1 cellular context compared by ENCODE assay signal in the genomic region with DNA sequence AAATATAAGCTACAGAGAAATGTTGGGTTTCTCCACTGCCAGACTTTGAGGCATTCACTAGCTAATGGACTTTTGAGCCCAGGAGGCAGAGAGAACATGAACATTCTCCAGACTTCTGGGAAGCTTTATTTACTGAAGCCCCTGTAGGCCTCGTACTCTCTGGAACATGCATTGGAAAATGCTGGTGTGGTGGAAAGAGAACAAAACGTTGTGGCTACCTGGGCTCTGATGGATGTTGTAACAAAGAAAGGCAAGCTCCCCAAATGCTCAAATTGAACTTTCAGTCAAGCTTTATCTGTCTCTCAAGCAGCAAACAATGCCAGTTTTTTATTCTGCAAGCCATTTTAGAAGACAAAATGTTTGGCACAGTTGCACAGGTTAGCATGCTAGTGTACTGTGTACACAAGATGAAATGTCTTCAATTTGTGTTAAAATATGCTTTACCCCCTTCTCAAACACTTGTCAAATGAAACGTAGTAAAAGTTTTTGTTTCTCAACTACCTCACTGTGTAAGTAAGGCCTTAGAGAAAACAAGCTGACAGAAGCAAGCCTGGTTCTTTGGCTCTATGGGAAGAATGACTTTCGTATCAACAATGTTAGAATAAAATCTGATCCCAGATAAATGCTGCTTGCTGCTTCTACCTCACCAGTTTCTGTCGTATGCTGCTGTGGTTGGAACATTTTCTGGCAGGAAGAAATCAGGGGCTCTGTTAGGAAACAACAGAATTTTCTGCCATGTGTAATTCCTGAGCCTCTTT.
A peak's percentile ranks its signal among the peaks of the same experiment; 100 is the strongest.
TF ChIP-seq lines count a peak whose summit lies in the region.

No MANE protein-coding gene starts in this region.

TF ChIP-seq in GM12878, 131 proteins besides CTCF, POLR2A, EP300 and RAD21 (continued from another document):
- TF ChIP-seq, protein P1, sequence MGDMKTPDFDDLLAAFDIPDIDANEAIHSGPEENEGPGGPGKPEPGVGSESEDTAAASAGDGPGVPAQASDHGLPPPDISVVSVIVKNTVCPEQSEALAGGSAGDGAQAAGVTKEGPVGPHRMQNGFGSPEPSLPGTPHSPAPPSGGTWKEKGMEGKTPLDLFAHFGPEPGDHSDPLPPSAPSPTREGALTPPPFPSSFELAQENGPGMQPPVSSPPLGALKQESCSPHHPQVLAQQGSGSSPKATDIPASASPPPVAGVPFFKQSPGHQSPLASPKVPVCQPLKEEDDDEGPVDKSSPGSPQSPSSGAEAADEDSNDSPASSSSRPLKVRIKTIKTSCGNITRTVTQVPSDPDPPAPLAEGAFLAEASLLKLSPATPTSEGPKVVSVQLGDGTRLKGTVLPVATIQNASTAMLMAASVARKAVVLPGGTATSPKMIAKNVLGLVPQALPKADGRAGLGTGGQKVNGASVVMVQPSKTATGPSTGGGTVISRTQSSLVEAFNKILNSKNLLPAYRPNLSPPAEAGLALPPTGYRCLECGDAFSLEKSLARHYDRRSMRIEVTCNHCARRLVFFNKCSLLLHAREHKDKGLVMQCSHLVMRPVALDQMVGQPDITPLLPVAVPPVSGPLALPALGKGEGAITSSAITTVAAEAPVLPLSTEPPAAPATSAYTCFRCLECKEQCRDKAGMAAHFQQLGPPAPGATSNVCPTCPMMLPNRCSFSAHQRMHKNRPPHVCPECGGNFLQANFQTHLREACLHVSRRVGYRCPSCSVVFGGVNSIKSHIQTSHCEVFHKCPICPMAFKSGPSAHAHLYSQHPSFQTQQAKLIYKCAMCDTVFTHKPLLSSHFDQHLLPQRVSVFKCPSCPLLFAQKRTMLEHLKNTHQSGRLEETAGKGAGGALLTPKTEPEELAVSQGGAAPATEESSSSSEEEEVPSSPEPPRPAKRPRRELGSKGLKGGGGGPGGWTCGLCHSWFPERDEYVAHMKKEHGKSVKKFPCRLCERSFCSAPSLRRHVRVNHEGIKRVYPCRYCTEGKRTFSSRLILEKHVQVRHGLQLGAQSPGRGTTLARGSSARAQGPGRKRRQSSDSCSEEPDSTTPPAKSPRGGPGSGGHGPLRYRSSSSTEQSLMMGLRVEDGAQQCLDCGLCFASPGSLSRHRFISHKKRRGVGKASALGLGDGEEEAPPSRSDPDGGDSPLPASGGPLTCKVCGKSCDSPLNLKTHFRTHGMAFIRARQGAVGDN (IDR thresholded peaks at IDR 0.05): peak; percentile 53; the same call in 1 of the 2 replicates
- TF ChIP-seq HDGF (IDR thresholded peaks at IDR 0.05): no peak
- TF ChIP-seq PAX8 (IDR thresholded peaks at IDR 0.05): no peak
- no peak for TF ChIP-seq CBFB (IDR thresholded peaks at IDR 0.05; ENCODE audit: low read depth)
- TF ChIP-seq NFXL1 (IDR thresholded peaks at IDR 0.05; ENCODE audit: borderline replicate concordance): no peak
- TF ChIP-seq SIX5 (IDR thresholded peaks at IDR 0.05; ENCODE audit: low read depth, low read length, severe bottlenecking): no peak
- no peak for TF ChIP-seq RB1 (IDR thresholded peaks at IDR 0.05; ENCODE audit: borderline replicate concordance)
- TF ChIP-seq NFIC (IDR thresholded peaks at IDR 0.05; ENCODE audit: low read depth, low read length): no peak
- TF ChIP-seq SIN3A (IDR thresholded peaks at IDR 0.05; ENCODE audit: low read depth, low read length): no peak
- TF ChIP-seq, protein P2, sequence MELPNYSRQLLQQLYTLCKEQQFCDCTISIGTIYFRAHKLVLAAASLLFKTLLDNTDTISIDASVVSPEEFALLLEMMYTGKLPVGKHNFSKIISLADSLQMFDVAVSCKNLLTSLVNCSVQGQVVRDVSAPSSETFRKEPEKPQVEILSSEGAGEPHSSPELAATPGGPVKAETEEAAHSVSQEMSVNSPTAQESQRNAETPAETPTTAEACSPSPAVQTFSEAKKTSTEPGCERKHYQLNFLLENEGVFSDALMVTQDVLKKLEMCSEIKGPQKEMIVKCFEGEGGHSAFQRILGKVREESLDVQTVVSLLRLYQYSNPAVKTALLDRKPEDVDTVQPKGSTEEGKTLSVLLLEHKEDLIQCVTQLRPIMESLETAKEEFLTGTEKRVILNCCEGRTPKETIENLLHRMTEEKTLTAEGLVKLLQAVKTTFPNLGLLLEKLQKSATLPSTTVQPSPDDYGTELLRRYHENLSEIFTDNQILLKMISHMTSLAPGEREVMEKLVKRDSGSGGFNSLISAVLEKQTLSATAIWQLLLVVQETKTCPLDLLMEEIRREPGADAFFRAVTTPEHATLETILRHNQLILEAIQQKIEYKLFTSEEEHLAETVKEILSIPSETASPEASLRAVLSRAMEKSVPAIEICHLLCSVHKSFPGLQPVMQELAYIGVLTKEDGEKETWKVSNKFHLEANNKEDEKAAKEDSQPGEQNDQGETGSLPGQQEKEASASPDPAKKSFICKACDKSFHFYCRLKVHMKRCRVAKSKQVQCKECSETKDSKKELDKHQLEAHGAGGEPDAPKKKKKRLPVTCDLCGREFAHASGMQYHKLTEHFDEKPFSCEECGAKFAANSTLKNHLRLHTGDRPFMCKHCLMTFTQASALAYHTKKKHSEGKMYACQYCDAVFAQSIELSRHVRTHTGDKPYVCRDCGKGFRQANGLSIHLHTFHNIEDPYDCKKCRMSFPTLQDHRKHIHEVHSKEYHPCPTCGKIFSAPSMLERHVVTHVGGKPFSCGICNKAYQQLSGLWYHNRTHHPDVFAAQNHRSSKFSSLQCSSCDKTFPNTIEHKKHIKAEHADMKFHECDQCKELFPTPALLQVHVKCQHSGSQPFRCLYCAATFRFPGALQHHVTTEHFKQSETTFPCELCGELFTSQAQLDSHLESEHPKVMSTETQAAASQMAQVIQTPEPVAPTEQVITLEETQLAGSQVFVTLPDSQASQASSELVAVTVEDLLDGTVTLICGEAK (IDR thresholded peaks at IDR 0.05; ENCODE audit: borderline replicate concordance): peak; percentile 73; the same call in 1 of the 2 replicates
- TF ChIP-seq, protein P3, sequence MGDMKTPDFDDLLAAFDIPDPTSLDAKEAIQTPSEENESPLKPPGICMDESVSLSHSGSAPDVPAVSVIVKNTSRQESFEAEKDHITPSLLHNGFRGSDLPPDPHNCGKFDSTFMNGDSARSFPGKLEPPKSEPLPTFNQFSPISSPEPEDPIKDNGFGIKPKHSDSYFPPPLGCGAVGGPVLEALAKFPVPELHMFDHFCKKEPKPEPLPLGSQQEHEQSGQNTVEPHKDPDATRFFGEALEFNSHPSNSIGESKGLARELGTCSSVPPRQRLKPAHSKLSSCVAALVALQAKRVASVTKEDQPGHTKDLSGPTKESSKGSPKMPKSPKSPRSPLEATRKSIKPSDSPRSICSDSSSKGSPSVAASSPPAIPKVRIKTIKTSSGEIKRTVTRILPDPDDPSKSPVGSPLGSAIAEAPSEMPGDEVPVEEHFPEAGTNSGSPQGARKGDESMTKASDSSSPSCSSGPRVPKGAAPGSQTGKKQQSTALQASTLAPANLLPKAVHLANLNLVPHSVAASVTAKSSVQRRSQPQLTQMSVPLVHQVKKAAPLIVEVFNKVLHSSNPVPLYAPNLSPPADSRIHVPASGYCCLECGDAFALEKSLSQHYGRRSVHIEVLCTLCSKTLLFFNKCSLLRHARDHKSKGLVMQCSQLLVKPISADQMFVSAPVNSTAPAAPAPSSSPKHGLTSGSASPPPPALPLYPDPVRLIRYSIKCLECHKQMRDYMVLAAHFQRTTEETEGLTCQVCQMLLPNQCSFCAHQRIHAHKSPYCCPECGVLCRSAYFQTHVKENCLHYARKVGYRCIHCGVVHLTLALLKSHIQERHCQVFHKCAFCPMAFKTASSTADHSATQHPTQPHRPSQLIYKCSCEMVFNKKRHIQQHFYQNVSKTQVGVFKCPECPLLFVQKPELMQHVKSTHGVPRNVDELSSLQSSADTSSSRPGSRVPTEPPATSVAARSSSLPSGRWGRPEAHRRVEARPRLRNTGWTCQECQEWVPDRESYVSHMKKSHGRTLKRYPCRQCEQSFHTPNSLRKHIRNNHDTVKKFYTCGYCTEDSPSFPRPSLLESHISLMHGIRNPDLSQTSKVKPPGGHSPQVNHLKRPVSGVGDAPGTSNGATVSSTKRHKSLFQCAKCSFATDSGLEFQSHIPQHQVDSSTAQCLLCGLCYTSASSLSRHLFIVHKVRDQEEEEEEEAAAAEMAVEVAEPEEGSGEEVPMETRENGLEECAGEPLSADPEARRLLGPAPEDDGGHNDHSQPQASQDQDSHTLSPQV (IDR thresholded peaks at IDR 0.05): 0 out of 2 replicates have a peak, but pooled peaks have one; percentile 9
- TF ChIP-seq, protein P4, sequence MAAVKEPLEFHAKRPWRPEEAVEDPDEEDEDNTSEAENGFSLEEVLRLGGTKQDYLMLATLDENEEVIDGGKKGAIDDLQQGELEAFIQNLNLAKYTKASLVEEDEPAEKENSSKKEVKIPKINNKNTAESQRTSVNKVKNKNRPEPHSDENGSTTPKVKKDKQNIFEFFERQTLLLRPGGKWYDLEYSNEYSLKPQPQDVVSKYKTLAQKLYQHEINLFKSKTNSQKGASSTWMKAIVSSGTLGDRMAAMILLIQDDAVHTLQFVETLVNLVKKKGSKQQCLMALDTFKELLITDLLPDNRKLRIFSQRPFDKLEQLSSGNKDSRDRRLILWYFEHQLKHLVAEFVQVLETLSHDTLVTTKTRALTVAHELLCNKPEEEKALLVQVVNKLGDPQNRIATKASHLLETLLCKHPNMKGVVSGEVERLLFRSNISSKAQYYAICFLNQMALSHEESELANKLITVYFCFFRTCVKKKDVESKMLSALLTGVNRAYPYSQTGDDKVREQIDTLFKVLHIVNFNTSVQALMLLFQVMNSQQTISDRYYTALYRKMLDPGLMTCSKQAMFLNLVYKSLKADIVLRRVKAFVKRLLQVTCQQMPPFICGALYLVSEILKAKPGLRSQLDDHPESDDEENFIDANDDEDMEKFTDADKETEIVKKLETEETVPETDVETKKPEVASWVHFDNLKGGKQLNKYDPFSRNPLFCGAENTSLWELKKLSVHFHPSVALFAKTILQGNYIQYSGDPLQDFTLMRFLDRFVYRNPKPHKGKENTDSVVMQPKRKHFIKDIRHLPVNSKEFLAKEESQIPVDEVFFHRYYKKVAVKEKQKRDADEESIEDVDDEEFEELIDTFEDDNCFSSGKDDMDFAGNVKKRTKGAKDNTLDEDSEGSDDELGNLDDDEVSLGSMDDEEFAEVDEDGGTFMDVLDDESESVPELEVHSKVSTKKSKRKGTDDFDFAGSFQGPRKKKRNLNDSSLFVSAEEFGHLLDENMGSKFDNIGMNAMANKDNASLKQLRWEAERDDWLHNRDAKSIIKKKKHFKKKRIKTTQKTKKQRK (IDR thresholded peaks at IDR 0.05; ENCODE audit: low read depth, low read length): no peak
- 0 out of 2 replicates have a peak, but pooled peaks have one; percentile 12 for TF ChIP-seq POLR2AphosphoS2 (IDR thresholded peaks at IDR 0.05; ENCODE audit: low read depth, low read length)
- no peak for TF ChIP-seq RELA (IDR thresholded peaks at IDR 0.05; ENCODE audit: borderline replicate concordance, partially characterized antibody)
- TF ChIP-seq, protein P5, sequence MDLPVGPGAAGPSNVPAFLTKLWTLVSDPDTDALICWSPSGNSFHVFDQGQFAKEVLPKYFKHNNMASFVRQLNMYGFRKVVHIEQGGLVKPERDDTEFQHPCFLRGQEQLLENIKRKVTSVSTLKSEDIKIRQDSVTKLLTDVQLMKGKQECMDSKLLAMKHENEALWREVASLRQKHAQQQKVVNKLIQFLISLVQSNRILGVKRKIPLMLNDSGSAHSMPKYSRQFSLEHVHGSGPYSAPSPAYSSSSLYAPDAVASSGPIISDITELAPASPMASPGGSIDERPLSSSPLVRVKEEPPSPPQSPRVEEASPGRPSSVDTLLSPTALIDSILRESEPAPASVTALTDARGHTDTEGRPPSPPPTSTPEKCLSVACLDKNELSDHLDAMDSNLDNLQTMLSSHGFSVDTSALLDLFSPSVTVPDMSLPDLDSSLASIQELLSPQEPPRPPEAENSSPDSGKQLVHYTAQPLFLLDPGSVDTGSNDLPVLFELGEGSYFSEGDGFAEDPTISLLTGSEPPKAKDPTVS (IDR thresholded peaks at IDR 0.05; ENCODE audit: low read depth, low read length): no peak
- TF ChIP-seq, protein P6, sequence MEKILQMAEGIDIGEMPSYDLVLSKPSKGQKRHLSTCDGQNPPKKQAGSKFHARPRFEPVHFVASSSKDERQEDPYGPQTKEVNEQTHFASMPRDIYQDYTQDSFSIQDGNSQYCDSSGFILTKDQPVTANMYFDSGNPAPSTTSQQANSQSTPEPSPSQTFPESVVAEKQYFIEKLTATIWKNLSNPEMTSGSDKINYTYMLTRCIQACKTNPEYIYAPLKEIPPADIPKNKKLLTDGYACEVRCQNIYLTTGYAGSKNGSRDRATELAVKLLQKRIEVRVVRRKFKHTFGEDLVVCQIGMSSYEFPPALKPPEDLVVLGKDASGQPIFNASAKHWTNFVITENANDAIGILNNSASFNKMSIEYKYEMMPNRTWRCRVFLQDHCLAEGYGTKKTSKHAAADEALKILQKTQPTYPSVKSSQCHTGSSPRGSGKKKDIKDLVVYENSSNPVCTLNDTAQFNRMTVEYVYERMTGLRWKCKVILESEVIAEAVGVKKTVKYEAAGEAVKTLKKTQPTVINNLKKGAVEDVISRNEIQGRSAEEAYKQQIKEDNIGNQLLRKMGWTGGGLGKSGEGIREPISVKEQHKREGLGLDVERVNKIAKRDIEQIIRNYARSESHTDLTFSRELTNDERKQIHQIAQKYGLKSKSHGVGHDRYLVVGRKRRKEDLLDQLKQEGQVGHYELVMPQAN (conservative IDR thresholded peaks at IDR 0.05): no peak
- TF ChIP-seq BHLHE40 (IDR thresholded peaks at IDR 0.05; ENCODE audit: borderline replicate concordance in 1 of 2, low read depth in 2 of 2, low read length in 1 of 2): no peak; a peak in 1 of 4 replicates
- TF ChIP-seq CHD2 (IDR thresholded peaks at IDR 0.05; ENCODE audit: borderline replicate concordance, low read depth, low read length): no peak
- TF ChIP-seq NBN (IDR thresholded peaks at IDR 0.05): no peak
- TF ChIP-seq SMARCA5 (IDR thresholded peaks at IDR 0.05): no peak
- no peak for TF ChIP-seq RBBP5 (conservative IDR thresholded peaks at IDR 0.05)
- TF ChIP-seq IKZF1 (conservative IDR thresholded peaks at IDR 0.05): no peak
